Comparison of ENCODE assay signal across 8 cellular contexts in genomic region chr5:172642046-172642409, GRCh38. TPM values are rescaled to one million over a fixed set of nuclear protein-coding genes. Genes with fewer than 3 reads are reported as not detected.
DNase-seq lines count a peak whose midpoint lies in the region; ATAC-seq and TF ChIP-seq lines count a peak whose summit lies in the region.

No MANE protein-coding gene starts in this region.

- ATAC-seq in natural killer cell treated with Interleukin-12 subunit alpha and Interleukin-12 subunit beta and Interleukin-15 and Interleukin-18, amount 100 ng/mL, for 72 hours: no peak
- no peak for ATAC-seq in GM21825 (IDR thresholded peaks at IDR 0.05; ENCODE audit: unreplicated experiment)

- peaks cover 5% of the 10 kb centered on the region for H3K27me3 Mint-ChIP-seq in HFFc6 (ENCODE audit: insufficient read depth)
- peaks cover 17 to 30% of the 10 kb centered on the region in 2 donors for H3K27me3 Mint-ChIP-seq in natural killer cell treated with Interleukin-12 subunit alpha and Interleukin-12 subunit beta and Interleukin-15 and Interleukin-18, amount 100 ng/mL, for 72 hours

- no peak overlapping the region; the same call in 1 of the 2 replicates for H3K27ac Mint-ChIP-seq in HFFc6
- H3K27ac Mint-ChIP-seq in natural killer cell treated with Interleukin-12 subunit alpha and Interleukin-12 subunit beta and Interleukin-15 and Interleukin-18, amount 100 ng/mL, for 72 hours: no peak overlapping the region

- no peaks in the 10 kb centered on the region for H3K9me3 Mint-ChIP-seq in HFFc6
- H3K9me3 Mint-ChIP-seq in natural killer cell treated with Interleukin-12 subunit alpha and Interleukin-12 subunit beta and Interleukin-15 and Interleukin-18, amount 100 ng/mL, for 72 hours: no peaks in the 10 kb centered on the region

- no peaks in the 10 kb centered on the region for H3K9me3 ChIP-seq in duodenal mucosa (ENCODE audit: control insufficient read depth in 1 of 2, low read length in 2 of 2)

- no peaks in the 10 kb centered on the region for H3K79me2 ChIP-seq in ACC112 (ENCODE audit: control insufficient read depth, insufficient read depth, low read length, unreplicated experiment)

- H3K27ac ChIP-seq in ACC112 (ENCODE audit: low read depth, low read length) (no peak overlapping the region), duodenal mucosa (ENCODE audit: low read depth, low read length) (peak overlapping the region; percentile 39)

- H3K27me3 ChIP-seq in ACC112 (ENCODE audit: insufficient read depth, low read length) (peaks cover 50% of the 10 kb centered on the region), duodenal mucosa (ENCODE audit: control insufficient read depth in 1 of 2, insufficient read depth in 2 of 2, low read length in 2 of 2) (no peaks in the 10 kb centered on the region)

- H3K4me1 Mint-ChIP-seq in HFFc6 (ENCODE audit: low read depth): peaks cover 26% of the 10 kb centered on the region
- H3K4me1 Mint-ChIP-seq in natural killer cell treated with Interleukin-12 subunit alpha and Interleukin-12 subunit beta and Interleukin-15 and Interleukin-18, amount 100 ng/mL, for 72 hours (ENCODE audit: low read depth in 2 of 2): peaks cover 5% of the 10 kb centered on the region in 2 donors

- H3K4me1 ChIP-seq in ACC112 (ENCODE audit: control insufficient read depth, insufficient read depth, low read length, unreplicated experiment): peaks cover 11% of the 10 kb centered on the region
- peaks cover 50 to 74% of the 10 kb centered on the region in 2 donors for H3K4me1 ChIP-seq in duodenal mucosa (ENCODE audit: control insufficient read depth in 1 of 2, insufficient read depth in 2 of 2, low read length in 2 of 2)

- peak; percentile 6; the same call in 1 of the 2 replicates for TF ChIP-seq CTCF in HFFc6 (IDR thresholded peaks at IDR 0.05)

- H3K36me3 Mint-ChIP-seq in HFFc6 (ENCODE audit: low read depth): no peaks in the 10 kb centered on the region; the same call in 1 of the 2 replicates
- no peaks in the 10 kb centered on the region for H3K36me3 Mint-ChIP-seq in natural killer cell treated with Interleukin-12 subunit alpha and Interleukin-12 subunit beta and Interleukin-15 and Interleukin-18, amount 100 ng/mL, for 72 hours

- peak; percentile 9 for DNase-seq in HFFc6
- no peak for DNase-seq in natural killer cell treated with Interleukin-12 subunit alpha and Interleukin-12 subunit beta and Interleukin-15 and Interleukin-18, amount 100 ng/mL, for 72 hours (ENCODE audit: low spot score)
- DNase-seq in NCI-H510A (lab: John Stamatoyannopoulos, UW): no peak
- no peak for DNase-seq in dermis blood vessel endothelial cell
- no peak for DNase-seq in stimulated activated CD4-positive, alpha-beta T cell treated with anti-CD3 and anti-CD28 coated beads, Interleukin-12 subunit alpha, Interleukin-12 subunit beta, amount 100 ng/mL, for 4 hours

- H3K9ac ChIP-seq in duodenal mucosa (ENCODE audit: low read depth in 1 of 2, low read length in 2 of 2): peak overlapping the region; percentile 44 to 63

- H2AFZ ChIP-seq in ACC112 (ENCODE audit: low read length, unreplicated experiment): no peak overlapping the region

- H3K4me3 ChIP-seq in ACC112 (ENCODE audit: low read depth, low read length) (peak overlapping the region; percentile 85), duodenal mucosa (ENCODE audit: low read depth in 1 of 2, low read length in 2 of 2) (peak overlapping the region; percentile 58 to 74)

- H3K36me3 ChIP-seq in ACC112 (ENCODE audit: insufficient read depth, low read length) (no peaks in the 10 kb centered on the region), duodenal mucosa (ENCODE audit: control insufficient read depth in 1 of 2, insufficient read depth in 2 of 2, low read length in 2 of 2) (no peaks in the 10 kb centered on the region)

- H3K4me3 Mint-ChIP-seq in HFFc6: peak overlapping the region; percentile 78
- H3K4me3 Mint-ChIP-seq in natural killer cell treated with Interleukin-12 subunit alpha and Interleukin-12 subunit beta and Interleukin-15 and Interleukin-18, amount 100 ng/mL, for 72 hours: peak overlapping the region; percentile 10

RNA-seq across cellular contexts. Expression of gene NEURL1B, which starts 1.0 kb away (rescaled TPM):
- total RNA-seq in HFFc6 (2021; fragmentation: NEBNext Ultra II Directional; extraction: Animal tissue kit (Norgen Biotek cat#: 25700)): 1 to 10 TPM; 2.0 to 8.6 (median 7.1) TPM
- under 1 TPM; 0.14 to 0.36 TPM for total RNA-seq in natural killer cell treated with Interleukin-12 subunit alpha and Interleukin-12 subunit beta and Interleukin-15 and Interleukin-18, amount 100 ng/mL, for 72 hours
- total RNA-seq in dermis blood vessel endothelial cell: 6.9 and 26.0 TPM in 2 replicates
